27 cellular contexts compared by ENCODE assay signal in the genomic region with DNA sequence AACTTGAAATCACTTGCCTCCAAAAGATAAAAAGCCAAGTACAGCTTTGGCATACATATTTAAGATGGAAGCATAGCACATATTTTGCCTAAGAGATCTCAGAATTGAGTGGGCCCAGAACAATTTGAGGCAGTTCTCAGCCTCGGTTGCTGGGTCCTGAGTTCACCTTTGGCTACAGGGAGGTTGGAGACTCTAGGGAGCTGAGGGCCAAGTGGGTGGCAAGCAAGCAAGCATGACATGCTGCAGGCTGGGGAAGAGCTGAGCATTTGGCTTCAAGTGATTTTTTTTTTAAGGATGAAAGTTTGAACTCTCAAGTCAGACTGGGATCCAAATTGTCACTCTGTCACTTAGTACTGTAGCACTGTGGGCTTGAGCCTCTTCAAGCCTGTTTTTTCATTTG.
"Had no signal": no experiment of that assay in that cellular context is flagged by ENCODE, and none has a peak within 500 bp of the region (broad histone marks: within the 10 kb centered on the region; RNA-seq: fewer than 3 reads in every experiment).

No MANE protein-coding gene starts in this region.

- H3K36me3 ChIP-seq: left lung, lower lobe of right lung, neural progenitor cell, neutrophil, right atrium auricular region, right lobe of liver, suprapubic skin, thoracic aorta, tibial nerve, upper lobe of right lung had no signal

- H3K4me3 ChIP-seq: left lung, lower lobe of right lung, neural progenitor cell, psoas muscle, right atrium auricular region, right lobe of liver, skin epidermis, suprapubic skin, thoracic aorta, tibial nerve, upper lobe of right lung had no signal

- H3K9me3 Mint-ChIP-seq: naive thymus-derived CD8-positive, alpha-beta T cell; neural progenitor cell; stimulated activated naive CD8-positive, alpha-beta T cell treated with anti-CD3 and anti-CD28 coated beads, Interleukin-15, Interleukin-2, amounts not matched to agents 100 ng/mL and 50 ng/mL, for 24 hours had no signal

- H3K27me3 Mint-ChIP-seq: naive thymus-derived CD8-positive, alpha-beta T cell; stimulated activated naive CD8-positive, alpha-beta T cell treated with anti-CD3 and anti-CD28 coated beads, Interleukin-15, Interleukin-2, amounts not matched to agents 100 ng/mL and 50 ng/mL, for 24 hours had no signal

- H3K4me3 Mint-ChIP-seq: nephron; neural progenitor cell; stimulated activated naive CD8-positive, alpha-beta T cell treated with anti-CD3 and anti-CD28 coated beads, Interleukin-15, Interleukin-2, amounts not matched to agents 100 ng/mL and 50 ng/mL, for 24 hours had no signal

- DNase-seq: hippocampal formation; kidney glomerular epithelial cell; left colon; left lung; lower lobe of right lung; mammary epithelial cell; mesenchymal stem cell; naive thymus-derived CD8-positive, alpha-beta T cell; occipital lobe; psoas muscle; right lobe of liver; stimulated activated CD4-positive, alpha-beta T cell treated with anti-CD3 and anti-CD28 coated beads, Interleukin-12 subunit alpha, Interleukin-12 subunit beta, amount 100 ng/mL, for 4 hours; stimulated activated CD4-positive, alpha-beta T cell treated with anti-CD3 and anti-CD28 coated beads, Interleukin-15, amount 100 ng/mL, for 24 hours; stimulated activated CD4-positive, alpha-beta T cell treated with anti-CD3 and anti-CD28 coated beads, Interleukin-2, amount 100 ng/mL, for 24 hours; stimulated activated CD4-positive, alpha-beta T cell treated with anti-CD3 and anti-CD28 coated beads, Interleukin-4, amount 100 ng/mL, for 1 hour; stimulated activated naive CD4-positive, alpha-beta T cell; upper lobe of right lung had no signal

- H3K36me3 Mint-ChIP-seq: neural progenitor cell had no signal

- H3K27ac Mint-ChIP-seq: stimulated activated naive CD8-positive, alpha-beta T cell treated with anti-CD3 and anti-CD28 coated beads, Interleukin-15, Interleukin-2, amounts not matched to agents 100 ng/mL and 50 ng/mL, for 24 hours had no signal

- H3K9me3 ChIP-seq: left lung, lower lobe of right lung, neutrophil, psoas muscle, right atrium auricular region, right lobe of liver, suprapubic skin, thoracic aorta, tibial nerve, upper lobe of right lung had no signal

- H3K27ac ChIP-seq: left lung, lower lobe of right lung, neural progenitor cell, neutrophil, parathyroid adenoma, psoas muscle, right atrium auricular region, right lobe of liver, skin epidermis, suprapubic skin, thoracic aorta, tibial nerve, upper lobe of right lung had no signal

- H3K9ac ChIP-seq: neural progenitor cell, parathyroid adenoma had no signal
